Comparison of ENCODE assay signal across 9 cellular contexts in the genomic region with DNA sequence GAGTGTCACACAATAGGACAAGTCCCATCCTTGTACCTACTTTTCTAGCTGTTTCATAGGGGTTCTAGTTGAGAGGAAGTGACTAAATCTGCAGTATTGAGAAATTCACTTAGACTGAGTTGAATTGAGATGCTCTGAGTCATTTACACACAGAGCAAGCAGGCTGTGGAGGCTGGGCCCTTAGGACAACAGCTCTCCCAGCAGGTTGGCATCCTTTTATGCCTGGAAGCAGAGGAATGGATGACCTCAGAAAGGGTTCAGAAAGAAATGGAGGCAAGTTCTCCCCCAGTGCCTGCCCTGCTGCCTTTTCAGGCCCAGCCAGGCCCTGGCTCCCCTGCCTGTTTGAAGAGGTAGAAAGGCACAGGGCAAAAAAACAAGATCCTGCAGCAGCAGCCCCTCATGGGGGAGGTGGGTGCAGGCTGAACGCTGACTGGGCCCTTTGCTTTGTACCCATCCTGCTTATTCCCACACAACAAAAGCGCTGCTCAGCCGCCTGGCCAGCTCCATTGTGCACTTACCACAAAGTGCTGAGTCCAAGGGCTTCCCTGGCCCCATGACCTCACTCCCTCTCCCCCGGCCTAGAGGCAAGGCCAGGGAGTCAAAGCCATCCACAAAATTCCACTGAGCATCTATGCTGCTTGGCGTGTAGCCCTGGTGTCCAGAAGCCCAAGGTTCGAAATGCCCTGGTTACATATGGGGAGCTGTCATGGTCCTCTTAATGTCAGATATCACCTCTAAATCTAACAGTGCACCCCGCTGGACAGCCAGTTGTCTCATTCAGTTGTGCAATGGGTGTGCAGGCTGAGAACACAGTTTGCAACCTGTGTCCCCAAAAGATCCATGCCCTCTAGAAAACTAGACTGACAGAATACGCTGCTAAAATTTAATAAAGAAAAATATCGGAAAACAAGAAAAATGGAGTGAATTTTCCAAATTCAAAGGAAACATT. TPM values are rescaled to one million over a fixed set of nuclear protein-coding genes. Genes with fewer than 3 reads are reported as not detected.
DNase-seq lines count a peak whose midpoint lies in the region; ATAC-seq and TF ChIP-seq lines count a peak whose summit lies in the region.
"Had no signal": no experiment of that assay in that cellular context is flagged by ENCODE, and none has a peak within 500 bp of the region (broad histone marks: within the 10 kb centered on the region; RNA-seq: fewer than 3 reads in every experiment).

No MANE protein-coding gene starts in this region.

- H3K4me3 ChIP-seq in RWPE2 (ENCODE audit: severe bottlenecking) (no peak overlapping the region), epithelial cell of proximal tubule (ENCODE audit: low read depth, low read length) (no peak overlapping the region)

- no peaks in the 10 kb centered on the region for H3K9me3 ChIP-seq in RWPE2 (ENCODE audit: severe bottlenecking)

- no peaks in the 10 kb centered on the region for H3K9me3 Mint-ChIP-seq in activated naive CD4-positive, alpha-beta T cell treated with anti-CD3 and anti-CD28 coated beads, Interleukin-2, amount 50 U/mL, for 72 hours

- DNase-seq in activated naive CD4-positive, alpha-beta T cell treated with anti-CD3 and anti-CD28 coated beads, Interleukin-2, amount 50 U/mL, for 72 hours (ENCODE audit: low spot score in 2 of 2): peak in 1 of 2 donors; percentile 21
- no peak for DNase-seq in activated naive CD4-positive, alpha-beta T cell treated with anti-CD3 and anti-CD28 coated beads, Interleukin-2, amount 50 U/mL, for 16 hours
- peak; percentile 89 for DNase-seq in RWPE2 (ENCODE audit: low spot score)
- peak; percentile 93 for DNase-seq in epithelial cell of proximal tubule (ENCODE audit: low read depth)
- peak; percentile 91 for DNase-seq in non-pigmented ciliary epithelial cell (ENCODE audit: low read depth)
- no peak for DNase-seq in T-helper 9 cell

- H3K27me3 ChIP-seq in RWPE2 (ENCODE audit: insufficient read depth, poor library complexity, severe bottlenecking): no peaks in the 10 kb centered on the region

- H3K36me3 Mint-ChIP-seq in activated naive CD4-positive, alpha-beta T cell treated with anti-CD3 and anti-CD28 coated beads, Interleukin-2, amount 50 U/mL, for 72 hours: no peaks in the 10 kb centered on the region

- H3K4me1 ChIP-seq in RWPE2 (ENCODE audit: insufficient read depth, poor library complexity, severe bottlenecking): peaks cover 31% of the 10 kb centered on the region

- peak overlapping the region in 1 of 2 donors; percentile 4 for H3K27ac Mint-ChIP-seq in activated naive CD4-positive, alpha-beta T cell treated with anti-CD3 and anti-CD28 coated beads, Interleukin-2, amount 50 U/mL, for 72 hours
- H3K27ac Mint-ChIP-seq: activated naive CD8-positive, alpha-beta T cell had no signal

- H3K36me3 ChIP-seq in RWPE2 (ENCODE audit: low read depth): no peaks in the 10 kb centered on the region

- H3K27ac ChIP-seq in RWPE2 (ENCODE audit: poor library complexity, severe bottlenecking): peak overlapping the region; percentile 79

- peak; percentile 97 to 99 for ATAC-seq in activated naive CD4-positive, alpha-beta T cell treated with anti-CD3 and anti-CD28 coated beads, Interleukin-2, amount 50 U/mL, for 72 hours
- peak; percentile 99 for ATAC-seq in RWPE2 (ENCODE audit: low read depth)
- ATAC-seq in GM19467 (IDR thresholded peaks at IDR 0.05; ENCODE audit: unreplicated experiment): no peak
- ATAC-seq in HG03097 (IDR thresholded peaks at IDR 0.05; ENCODE audit: low FRiP score, unreplicated experiment): no peak

- TF ChIP-seq CTCF in RWPE2 (IDR thresholded peaks at IDR 0.05; ENCODE audit: poor library complexity, severe bottlenecking): no peak
- no peak for TF ChIP-seq CTCF in epithelial cell of proximal tubule (conservative IDR thresholded peaks at IDR 0.05; ENCODE audit: low read depth, low read length)

RNA-seq across cellular contexts. Expression of gene CRYBA1, which starts 5.4 kb away (rescaled TPM):
- not detected for total RNA-seq in activated naive CD4-positive, alpha-beta T cell treated with anti-CD3 and anti-CD28 coated beads, Interleukin-2, amount 50 U/mL, for 72 hours
- total RNA-seq in epithelial cell of proximal tubule: not detected in 2 replicates

RNA-seq across cellular contexts. Expression of gene NUFIP2, which starts 52.7 kb away (rescaled TPM):
- 100 to 1,000 TPM in 1 of 2 donors, 10 to 100 TPM in 1; 63.6 to 113 TPM for total RNA-seq in activated naive CD4-positive, alpha-beta T cell treated with anti-CD3 and anti-CD28 coated beads, Interleukin-2, amount 50 U/mL, for 72 hours
- 21.6 and 28.1 TPM in 2 replicates for total RNA-seq in epithelial cell of proximal tubule

Comparison
In these comparisons a context has a peak if more than half of its experiments do, and no peak if none do; other contexts are left out.
1. ATAC-seq: peak in activated naive CD4-positive, alpha-beta T cell treated with anti-CD3 and anti-CD28 coated beads, Interleukin-2, amount 50 U/mL, for 72 hours (2 of 2) and RWPE2 (single experiment); none in GM19467 (single experiment) and HG03097 (single experiment).
2. DNase-seq: peak in RWPE2 (single experiment), epithelial cell of proximal tubule (single experiment) and non-pigmented ciliary epithelial cell (single experiment); none in activated naive CD4-positive, alpha-beta T cell treated with anti-CD3 and anti-CD28 coated beads, Interleukin-2, amount 50 U/mL, for 16 hours (single experiment) and T-helper 9 cell (single experiment).